ENCODE assay signal across 29 cellular contexts in genomic region chr7:154463794-154464193, GRCh38.
"Had no signal": no experiment of that assay in that cellular context is flagged by ENCODE, and none has a peak within 500 bp of the region (broad histone marks: within the 10 kb centered on the region; RNA-seq: fewer than 3 reads in every experiment).

No MANE protein-coding gene starts in this region.

- ATAC-seq: naive thymus-derived CD8-positive, alpha-beta T cell; natural killer cell treated with Interleukin-12 subunit alpha and Interleukin-12 subunit beta and Interleukin-15 and Interleukin-18, amount 100 ng/mL, for 72 hours; psoas muscle; right cardiac atrium; right lobe of liver; stimulated activated effector memory CD8-positive, alpha-beta T cell treated with anti-CD3 and anti-CD28 coated beads, Interleukin-12 subunit alpha, Interleukin-12 subunit beta, amount 100 ng/mL, for 72 hours; stimulated activated naive B cell treated with anti-CD40 and anti-IgM and Interleukin-4, amounts not matched to agents 10 μg/mL and 1 μg/mL and 100 μg/mL, for 72 hours; upper lobe of right lung had no signal

- H3K4me3 ChIP-seq: ovary, psoas muscle, right lobe of liver, sigmoid colon, stomach, thoracic aorta, thyroid gland, transverse colon, upper lobe of right lung, uterus had no signal

- H3K27ac Mint-ChIP-seq: naive thymus-derived CD8-positive, alpha-beta T cell; natural killer cell treated with Interleukin-12 subunit alpha and Interleukin-12 subunit beta and Interleukin-15 and Interleukin-18, amount 100 ng/mL, for 72 hours; nephron progenitor cell; progenitor cell of endocrine pancreas; stimulated activated effector memory CD8-positive, alpha-beta T cell treated with anti-CD3 and anti-CD28 coated beads, Interleukin-12 subunit alpha, Interleukin-12 subunit beta, amount 100 ng/mL, for 72 hours; stimulated activated naive B cell treated with anti-CD40 and anti-IgM and Interleukin-4, amounts not matched to agents 10 μg/mL and 1 μg/mL and 100 μg/mL, for 72 hours; stimulated activated naive CD8-positive, alpha-beta T cell treated with anti-CD3 and anti-CD28 coated beads, Interleukin-15, Interleukin-2, amounts not matched to agents 100 ng/mL and 50 ng/mL, for 24 hours; type B pancreatic cell had no signal

- H3K27me3 Mint-ChIP-seq: naive thymus-derived CD8-positive, alpha-beta T cell; natural killer cell treated with Interleukin-12 subunit alpha and Interleukin-12 subunit beta and Interleukin-15 and Interleukin-18, amount 100 ng/mL, for 72 hours; progenitor cell of endocrine pancreas; stimulated activated naive B cell treated with anti-CD40 and anti-IgM and Interleukin-4, amounts not matched to agents 10 μg/mL and 1 μg/mL and 100 μg/mL, for 72 hours; stimulated activated naive CD8-positive, alpha-beta T cell treated with anti-CD3 and anti-CD28 coated beads, Interleukin-15, Interleukin-2, amounts not matched to agents 100 ng/mL and 50 ng/mL, for 24 hours; type B pancreatic cell had no signal

- H3K4me3 Mint-ChIP-seq: naive thymus-derived CD8-positive, alpha-beta T cell; natural killer cell treated with Interleukin-12 subunit alpha and Interleukin-12 subunit beta and Interleukin-15 and Interleukin-18, amount 100 ng/mL, for 72 hours; nephron progenitor cell; neural crest cell; stimulated activated effector memory CD8-positive, alpha-beta T cell treated with anti-CD3 and anti-CD28 coated beads, Interleukin-12 subunit alpha, Interleukin-12 subunit beta, amount 100 ng/mL, for 72 hours; stimulated activated naive B cell treated with anti-CD40 and anti-IgM and Interleukin-4, amounts not matched to agents 10 μg/mL and 1 μg/mL and 100 μg/mL, for 72 hours; stimulated activated naive CD8-positive, alpha-beta T cell treated with anti-CD3 and anti-CD28 coated beads, Interleukin-15, Interleukin-2, amounts not matched to agents 100 ng/mL and 50 ng/mL, for 24 hours; type B pancreatic cell had no signal

- H3K9ac ChIP-seq: parathyroid adenoma had no signal

- H3K9me3 Mint-ChIP-seq: neural crest cell had no signal

- H2AFZ ChIP-seq: parathyroid adenoma had no signal

- H3K36me3 ChIP-seq: ovary, right lobe of liver, sigmoid colon, stomach, thoracic aorta, thyroid gland, transverse colon, upper lobe of right lung, uterus had no signal

- H3K4me1 Mint-ChIP-seq: naive thymus-derived CD8-positive, alpha-beta T cell; nephron progenitor cell; neural crest cell; stimulated activated effector memory CD8-positive, alpha-beta T cell treated with anti-CD3 and anti-CD28 coated beads, Interleukin-12 subunit alpha, Interleukin-12 subunit beta, amount 100 ng/mL, for 72 hours; stimulated activated naive B cell treated with anti-CD40 and anti-IgM and Interleukin-4, amounts not matched to agents 10 μg/mL and 1 μg/mL and 100 μg/mL, for 72 hours had no signal

- H3K27me3 ChIP-seq: ovary, right lobe of liver, sigmoid colon, stomach, thyroid gland, transverse colon, upper lobe of right lung, uterus had no signal

- FAIRE-seq: small intestine had no signal

- H3K27ac ChIP-seq: ovary, parathyroid adenoma, psoas muscle, right lobe of liver, sigmoid colon, stomach, thoracic aorta, thyroid gland, transverse colon, upper lobe of right lung, uterus had no signal

- DNase-seq: naive thymus-derived CD8-positive, alpha-beta T cell; nephron progenitor cell; occipital lobe; ovary; posterior cingulate gyrus; psoas muscle; right cardiac atrium; right lobe of liver; sigmoid colon; small intestine; stimulated activated CD4-positive, alpha-beta T cell treated with anti-CD3 and anti-CD28 coated beads, Interleukin-15, amount 100 ng/mL, for 24 hours; stimulated activated CD4-positive, alpha-beta T cell treated with anti-CD3 and anti-CD28 coated beads, Interleukin-2, amount 100 ng/mL, for 24 hours; stimulated activated CD4-positive, alpha-beta T cell treated with anti-CD3 and anti-CD28 coated beads, Interleukin-2, amount 100 ng/mL, for 48 hours; stimulated activated CD4-positive, alpha-beta T cell treated with anti-CD3 and anti-CD28 coated beads, Interleukin-4, amount 100 ng/mL, for 24 hours; stimulated activated naive B cell treated with anti-CD40 and anti-IgM and Interleukin-4, amounts not matched to agents 10 μg/mL and 1 μg/mL and 100 μg/mL, for 72 hours; stimulated activated naive CD4-positive, alpha-beta T cell treated with Interleukin-2 at 50 U/mL for 16 hours; stomach; thyroid gland; transverse colon; upper lobe of right lung; uterus had no signal

- H3K79me2 ChIP-seq: parathyroid adenoma had no signal

- H3K4me1 ChIP-seq: parathyroid adenoma, psoas muscle, right lobe of liver, sigmoid colon, stomach, thyroid gland, transverse colon, upper lobe of right lung, uterus had no signal

- H3K36me3 Mint-ChIP-seq: natural killer cell treated with Interleukin-12 subunit alpha and Interleukin-12 subunit beta and Interleukin-15 and Interleukin-18, amount 100 ng/mL, for 72 hours; stimulated activated effector memory CD8-positive, alpha-beta T cell treated with anti-CD3 and anti-CD28 coated beads, Interleukin-12 subunit alpha, Interleukin-12 subunit beta, amount 100 ng/mL, for 72 hours; stimulated activated naive B cell treated with anti-CD40 and anti-IgM and Interleukin-4, amounts not matched to agents 10 μg/mL and 1 μg/mL and 100 μg/mL, for 72 hours; type B pancreatic cell had no signal

- H3K9me3 ChIP-seq: ovary, right lobe of liver, thoracic aorta, thyroid gland, uterus had no signal
